ENCODE assay signal across 11 cellular contexts in genomic region chr3:31196881-31197364, GRCh38.
DNase-seq lines count a peak whose midpoint lies in the region; TF ChIP-seq lines count a peak whose summit lies in the region.
"Had no signal": no experiment of that assay in that cellular context is flagged by ENCODE, and none has a peak within 500 bp of the region (broad histone marks: within the 10 kb centered on the region; RNA-seq: fewer than 3 reads in every experiment).

No MANE protein-coding gene starts in this region.

- H3K9me3 ChIP-seq in testis, result no peaks in the 10 kb centered on the region

- H3K4me3 ChIP-seq in testis, result no peak overlapping the region
- no peak overlapping the region for H3K4me3 ChIP-seq in dorsolateral prefrontal cortex

- H3K27me3 ChIP-seq in testis (no peaks in the 10 kb centered on the region), dorsolateral prefrontal cortex (peaks cover 0 to 4% (median 0%) of the 10 kb centered on the region in 45 donors)

- DNase-seq in HS-27A (ENCODE audit: low read depth), result peak; percentile 35
- no peak for DNase-seq in chondrocyte (ENCODE audit: low spot score)
- DNase-seq in iPS DF 19.7 (ENCODE audit: low read depth, low spot score), result peak; percentile 0
- peak; percentile 33 for DNase-seq in testis
- no peak for DNase-seq in dorsolateral prefrontal cortex
- DNase-seq in ureter (ENCODE audit: low spot score), result no peak
- DNase-seq in middle frontal gyrus (ENCODE audit: extremely low spot score, low spot score), result no peak
- no peak for DNase-seq in activated T-cell treated with anti-CD3 and anti-CD28 coated beads, Interleukin-2, amount 50 U/mL, for 24 hours
- DNase-seq: activated T-cell treated with anti-CD3 and anti-CD28 coated beads, Interleukin-2, amount 50 U/mL, for 1 hour; effector CD4-positive, alpha-beta T cell had no signal

- peaks cover 3% of the 10 kb centered on the region for H3K4me1 Mint-ChIP-seq in chondrocyte (ENCODE audit: low read depth)
- H3K4me1 Mint-ChIP-seq in activated T-cell treated with anti-CD3 and anti-CD28 coated beads, Interleukin-2, amount 50 U/mL, for 24 hours (ENCODE audit: low read depth), result peaks cover 15% of the 10 kb centered on the region

- WGBS in testis, 2 donors, result 52 to 59% methylated on average over 7 of the region's 7 CpGs

- H3K4me1 ChIP-seq in testis, result no peaks in the 10 kb centered on the region

- peaks cover 10% of the 10 kb centered on the region for H3K9me3 Mint-ChIP-seq in chondrocyte (ENCODE audit: low read depth)
- H3K9me3 Mint-ChIP-seq in activated T-cell treated with anti-CD3 and anti-CD28 coated beads, Interleukin-2, amount 50 U/mL, for 24 hours, result peaks cover 6% of the 10 kb centered on the region

- TF ChIP-seq POLR2A in testis (IDR thresholded peaks at IDR 0.05), result no peak

- no peaks in the 10 kb centered on the region for H3K36me3 ChIP-seq in testis (ENCODE audit: low read depth, missing control alignments)

- H3K27me3 Mint-ChIP-seq in chondrocyte (ENCODE audit: low read depth), result no peaks in the 10 kb centered on the region
- H3K27me3 Mint-ChIP-seq in activated T-cell treated with anti-CD3 and anti-CD28 coated beads, Interleukin-2, amount 50 U/mL, for 24 hours, result no peaks in the 10 kb centered on the region

- no peaks in the 10 kb centered on the region for H3K36me3 Mint-ChIP-seq in chondrocyte (ENCODE audit: low read depth)
- no peaks in the 10 kb centered on the region for H3K36me3 Mint-ChIP-seq in activated T-cell treated with anti-CD3 and anti-CD28 coated beads, Interleukin-2, amount 50 U/mL, for 24 hours (ENCODE audit: low read depth)

- intact Hi-C loops in testis (cut with DNase I; ENCODE audit: low total_unique reads), result no loop called here
- intact Hi-C loops in dorsolateral prefrontal cortex (cut with DNase I), result no loop called here

- H3K27ac ChIP-seq in testis, result no peak overlapping the region
- no peak overlapping the region for H3K27ac ChIP-seq in dorsolateral prefrontal cortex

- no peak overlapping the region for H3K4me3 Mint-ChIP-seq in chondrocyte (ENCODE audit: unreplicated experiment)
- H3K4me3 Mint-ChIP-seq in activated T-cell treated with anti-CD3 and anti-CD28 coated beads, Interleukin-2, amount 50 U/mL, for 24 hours, result no peak overlapping the region
- H3K4me3 Mint-ChIP-seq: T-helper 2 cell treated with Interferon-gamma antibody and Interleukin-4, amounts not matched to agents 5 μg/mL and 100 μg/mL, for 36 hours had no signal

- no peak overlapping the region for H3K27ac Mint-ChIP-seq in chondrocyte (ENCODE audit: unreplicated experiment)
- no peak overlapping the region for H3K27ac Mint-ChIP-seq in activated T-cell treated with anti-CD3 and anti-CD28 coated beads, Interleukin-2, amount 50 U/mL, for 24 hours
- H3K27ac Mint-ChIP-seq: T-helper 2 cell treated with Interferon-gamma antibody and Interleukin-4, amounts not matched to agents 5 μg/mL and 100 μg/mL, for 36 hours had no signal

- TF ChIP-seq CTCF in chondrocyte (IDR thresholded peaks at IDR 0.05), result peak; percentile 26
- TF ChIP-seq CTCF in testis (IDR thresholded peaks at IDR 0.05), result no peak
- TF ChIP-seq CTCF in dorsolateral prefrontal cortex (IDR thresholded peaks at IDR 0.05 in 54 of 56, conservative IDR thresholded peaks at IDR 0.05 in 2 of 56; ENCODE audit: low read depth in 1 of 56, partially characterized antibody in 56 of 56), result no peak

Comparison
In these comparisons a context has a peak if more than half of its experiments do, and no peak if none do; other contexts are left out.
1. DNase-seq: peak in HS-27A (single experiment), iPS DF 19.7 (single experiment) and testis (single experiment); none in chondrocyte (single experiment), dorsolateral prefrontal cortex (0 of 10), ureter (single experiment), middle frontal gyrus (single experiment) and activated T-cell treated with anti-CD3 and anti-CD28 coated beads, Interleukin-2, amount 50 U/mL, for 24 hours (single experiment).